Comparison of ENCODE assay signal across 3 cellular contexts in the genomic region with DNA sequence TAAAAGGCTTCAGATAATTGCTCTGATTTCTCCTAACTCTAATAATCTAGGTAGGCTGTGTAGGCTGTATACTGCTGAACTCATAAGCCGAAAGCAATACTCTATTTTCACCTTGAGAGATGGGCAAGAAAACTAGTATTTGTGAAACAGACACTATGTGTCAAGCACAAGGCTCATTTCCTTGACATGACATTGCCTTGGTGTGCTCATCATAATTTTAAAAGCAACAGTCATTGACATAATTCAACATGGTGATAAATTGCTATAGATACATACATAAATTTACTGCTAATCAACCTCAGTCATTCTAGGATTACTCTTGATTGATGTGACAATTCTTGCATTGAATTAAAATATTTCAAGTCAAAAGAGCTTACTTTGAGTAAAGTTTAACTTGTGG.
"Had no signal": no experiment of that assay in that cellular context is flagged by ENCODE, and none has a peak within 500 bp of the region (broad histone marks: within the 10 kb centered on the region; RNA-seq: fewer than 3 reads in every experiment).

No MANE protein-coding gene starts in this region.

- H3K4me3 ChIP-seq: GM12878 had no signal

- DNase-seq: GDM1, GF-D8 had no signal
